In genomic region chr2:231752056-231752455, GRCh38 we compare ENCODE assay signal across 20 cellular contexts.
"Had no signal": no experiment of that assay in that cellular context is flagged by ENCODE, and none has a peak within 500 bp of the region (broad histone marks: within the 10 kb centered on the region; RNA-seq: fewer than 3 reads in every experiment).

No MANE protein-coding gene starts in this region.

- DNase-seq: KG1, MM.1S, NCI-H1092 treated with DMSO at 0.1 percent for 48 hours, NCI-H1436, NCI-H187, NCI-H2029, NCI-H2081 treated with DMSO at 0.1 percent for 48 hours, NCI-H2171, NCI-H345, NCI-H446 treated with DMSO at 0.1 percent for 48 hours, NCI-H510A treated with DMSO at 0.1 percent for 48 hours, NCI-H526 treated with DMSO at 0.1 percent for 48 hours, NCI-H748 treated with DMSO at 0.1 percent for 48 hours, PC-3, SHP77, SK-N-SH, SW 1271, T-cell had no signal

- H3K9ac ChIP-seq: SK-N-SH had no signal

- H3K4me2 ChIP-seq: SK-N-SH had no signal

- H3K27ac ChIP-seq: HL-60, RWPE1 had no signal

- H3K9me3 ChIP-seq: SK-N-SH had no signal
